In genomic region chr9:136645343-136645902, GRCh38 we compare ENCODE assay signal across 12 cellular contexts. TPM values are rescaled to one million over a fixed set of nuclear protein-coding genes. Genes with fewer than 3 reads are reported as not detected.
DNase-seq lines count a peak whose midpoint lies in the region; ATAC-seq and TF ChIP-seq lines count a peak whose summit lies in the region.
"Had no signal": no experiment of that assay in that cellular context is flagged by ENCODE, and none has a peak within 500 bp of the region (broad histone marks: within the 10 kb centered on the region; RNA-seq: fewer than 3 reads in every experiment).

No MANE protein-coding gene starts in this region.

- H3K4me1 ChIP-seq in ascending aorta = peaks cover 0 to 8% of the 10 kb centered on the region in 2 donors
- peaks cover 0 to 17% (median 10%) of the 10 kb centered on the region in 4 donors for H3K4me1 ChIP-seq in sigmoid colon

- H3K27ac Mint-ChIP-seq in CD14-positive monocyte = peak overlapping the region; percentile 90 to 96 (median 94)
- H3K27ac Mint-ChIP-seq in activated T-helper 2 cell treated with anti-CD3 and anti-CD28 coated beads, Interferon-gamma antibody, Interleukin-2, Interleukin-4, amounts not matched to agents 10 μg/mL and 5 μg/mL and 100 μg/mL, durations not matched to agents 14 hours and 24 hours and 36 hours = no peak overlapping the region
- H3K27ac Mint-ChIP-seq: progenitor cell of endocrine pancreas had no signal

- DNase-seq in CD14-positive monocyte (ENCODE audit: low spot score) (peak; percentile 47), ascending aorta (ENCODE audit: low spot score in 2 of 2) (no peak), left lobe of liver (ENCODE audit: low spot score) (no peak), sigmoid colon (no peak), epidermal melanocyte (ENCODE audit: insufficient read length, low spot score) (no peak), DMS53 treated with DMSO at 0.1 percent for 48 hours (lab: John Stamatoyannopoulos, UW; ENCODE audit: unreplicated experiment) (no peak)
- DNase-seq in activated T-helper 2 cell treated with anti-CD3 and anti-CD28 coated beads, Interferon-gamma antibody, Interleukin-2, Interleukin-4, amounts not matched to agents 10 μg/mL and 5 μg/mL and 100 μg/mL, durations not matched to agents 14 hours and 24 hours and 36 hours (ENCODE audit: low spot score) = no peak
- DNase-seq: NCI-H1092; SHP77 treated with DMSO at 0.1 percent for 48 hours; stimulated activated CD4-positive, alpha-beta T cell treated with anti-CD3 and anti-CD28 coated beads, Interleukin-4, amount 100 ng/mL, for 24 hours had no signal

- 58 to 67% methylated on average over 18 of the region's 18 CpGs for WGBS in sigmoid colon, 2 donors

- H3K4me3 Mint-ChIP-seq in CD14-positive monocyte = peak overlapping the region; percentile 62 to 68
- no peak overlapping the region for H3K4me3 Mint-ChIP-seq in activated T-helper 2 cell treated with anti-CD3 and anti-CD28 coated beads, Interferon-gamma antibody, Interleukin-2, Interleukin-4, amounts not matched to agents 10 μg/mL and 5 μg/mL and 100 μg/mL, durations not matched to agents 14 hours and 24 hours and 36 hours (ENCODE audit: low read depth)

- TF ChIP-seq CTCF in CD14-positive monocyte (IDR thresholded peaks at IDR 0.05) = no peak
- TF ChIP-seq CTCF in ascending aorta (IDR thresholded peaks at IDR 0.05) = no peak
- TF ChIP-seq CTCF in sigmoid colon (IDR thresholded peaks at IDR 0.05) = no peak

- ATAC-seq in left lobe of liver = peak; percentile 4
- no peak for ATAC-seq in HG03025 (IDR thresholded peaks at IDR 0.05; ENCODE audit: low FRiP score, unreplicated experiment)

- H3K9me3 Mint-ChIP-seq in CD14-positive monocyte = peaks cover 0 to 8% (median 6%) of the 10 kb centered on the region in 7 donors
- no peaks in the 10 kb centered on the region for H3K9me3 Mint-ChIP-seq in activated T-helper 2 cell treated with anti-CD3 and anti-CD28 coated beads, Interferon-gamma antibody, Interleukin-2, Interleukin-4, amounts not matched to agents 10 μg/mL and 5 μg/mL and 100 μg/mL, durations not matched to agents 14 hours and 24 hours and 36 hours

- TF ChIP-seq POLR2A in sigmoid colon (IDR thresholded peaks at IDR 0.05) = no peak

- H3K27ac ChIP-seq in ascending aorta = peak overlapping the region; percentile 42 to 50
- peak overlapping the region; percentile 34 to 66 (median 56) for H3K27ac ChIP-seq in sigmoid colon

- H3K4me1 Mint-ChIP-seq in CD14-positive monocyte = peaks cover 41% of the 10 kb centered on the region
- H3K4me1 Mint-ChIP-seq in activated T-helper 2 cell treated with anti-CD3 and anti-CD28 coated beads, Interferon-gamma antibody, Interleukin-2, Interleukin-4, amounts not matched to agents 10 μg/mL and 5 μg/mL and 100 μg/mL, durations not matched to agents 14 hours and 24 hours and 36 hours (ENCODE audit: low read depth) = no peaks in the 10 kb centered on the region

- no peaks in the 10 kb centered on the region for H3K9me3 ChIP-seq in ascending aorta
- no peaks in the 10 kb centered on the region for H3K9me3 ChIP-seq in sigmoid colon

- intact Hi-C loops in CD14-positive monocyte (cut with micrococcal nuclease) = loop anchor here in 1 of 2 donors (5.0 kb wide), 1 partner anchor 52 kb away; no protein-coding TSS in a partner anchor
- intact Hi-C loops in ascending aorta (cut with DNase I) = no loop called here
- intact Hi-C loops in sigmoid colon (cut with DNase I) = loop anchor here (10.0 kb wide), 1 partner anchor 321 kb away; the partner anchor contains the start of gene GPSM1
- intact Hi-C loops in activated T-helper 2 cell treated with anti-CD3 and anti-CD28 coated beads, Interferon-gamma antibody, Interleukin-2, Interleukin-4, amounts not matched to agents 10 μg/mL and 5 μg/mL and 100 μg/mL, durations not matched to agents 14 hours and 24 hours and 36 hours (cut with micrococcal nuclease) = no loop called here

- peaks cover 20 to 56% (median 45%) of the 10 kb centered on the region in 3 donors for H3K27me3 Mint-ChIP-seq in CD14-positive monocyte (ENCODE audit: low read depth in 3 of 3)
- H3K27me3 Mint-ChIP-seq in activated T-helper 2 cell treated with anti-CD3 and anti-CD28 coated beads, Interferon-gamma antibody, Interleukin-2, Interleukin-4, amounts not matched to agents 10 μg/mL and 5 μg/mL and 100 μg/mL, durations not matched to agents 14 hours and 24 hours and 36 hours (ENCODE audit: low read depth) = peaks cover 31% of the 10 kb centered on the region

- no peak overlapping the region for H3K4me3 ChIP-seq in ascending aorta
- no peak overlapping the region for H3K4me3 ChIP-seq in sigmoid colon

- no peak for TF ChIP-seq EP300 in sigmoid colon (IDR thresholded peaks at IDR 0.05)

- H3K27me3 ChIP-seq in ascending aorta (no peaks in the 10 kb centered on the region), sigmoid colon (peaks cover 12 to 69% (median 47%) of the 10 kb centered on the region in 3 donors)

- peaks cover 2% of the 10 kb centered on the region in 2 donors for H3K36me3 Mint-ChIP-seq in CD14-positive monocyte
- no peaks in the 10 kb centered on the region for H3K36me3 Mint-ChIP-seq in activated T-helper 2 cell treated with anti-CD3 and anti-CD28 coated beads, Interferon-gamma antibody, Interleukin-2, Interleukin-4, amounts not matched to agents 10 μg/mL and 5 μg/mL and 100 μg/mL, durations not matched to agents 14 hours and 24 hours and 36 hours (ENCODE audit: low read depth)

- H3K36me3 ChIP-seq in ascending aorta = no peaks in the 10 kb centered on the region
- no peaks in the 10 kb centered on the region for H3K36me3 ChIP-seq in sigmoid colon

RNA-seq across cellular contexts. Expression of gene EGFL7, which starts 17.3 kb away (rescaled TPM):
- polyA plus RNA-seq in CD14-positive monocyte = 1 to 10 TPM; 2.2 to 2.8 TPM
- total RNA-seq in ascending aorta = 443 TPM
- 42.3 TPM for total RNA-seq in left lobe of liver
- total RNA-seq in sigmoid colon = 10 to 100 TPM; 31.0 to 75.6 (median 46.0) TPM
- polyA plus RNA-seq in sigmoid colon = 10 to 100 TPM in 2 of 3 donors, 1 to 10 TPM in 1; 6.0 to 43.5 (median 27.6) TPM
- total RNA-seq in activated T-helper 2 cell treated with anti-CD3 and anti-CD28 coated beads, Interferon-gamma antibody, Interleukin-2, Interleukin-4, amounts not matched to agents 10 μg/mL and 5 μg/mL and 100 μg/mL, durations not matched to agents 14 hours and 24 hours and 36 hours = 2.6 and 2.8 TPM in 2 replicates

RNA-seq across cellular contexts. Expression of gene AGPAT2, which starts 41.8 kb away (rescaled TPM):
- 100 to 1,000 TPM; 116 to 139 TPM for polyA plus RNA-seq in CD14-positive monocyte
- total RNA-seq in ascending aorta = 129 TPM
- total RNA-seq in left lobe of liver = 213 TPM
- 10 to 100 TPM; 28.0 to 62.4 (median 33.7) TPM for total RNA-seq in sigmoid colon
- 100 to 1,000 TPM in 2 of 3 donors, 10 to 100 TPM in 1; 92.5 to 345 (median 181) TPM for polyA plus RNA-seq in sigmoid colon
- 38.3 and 40.5 TPM in 2 replicates for total RNA-seq in activated T-helper 2 cell treated with anti-CD3 and anti-CD28 coated beads, Interferon-gamma antibody, Interleukin-2, Interleukin-4, amounts not matched to agents 10 μg/mL and 5 μg/mL and 100 μg/mL, durations not matched to agents 14 hours and 24 hours and 36 hours
